1 cellular context compared by ENCODE assay signal in the genomic region with DNA sequence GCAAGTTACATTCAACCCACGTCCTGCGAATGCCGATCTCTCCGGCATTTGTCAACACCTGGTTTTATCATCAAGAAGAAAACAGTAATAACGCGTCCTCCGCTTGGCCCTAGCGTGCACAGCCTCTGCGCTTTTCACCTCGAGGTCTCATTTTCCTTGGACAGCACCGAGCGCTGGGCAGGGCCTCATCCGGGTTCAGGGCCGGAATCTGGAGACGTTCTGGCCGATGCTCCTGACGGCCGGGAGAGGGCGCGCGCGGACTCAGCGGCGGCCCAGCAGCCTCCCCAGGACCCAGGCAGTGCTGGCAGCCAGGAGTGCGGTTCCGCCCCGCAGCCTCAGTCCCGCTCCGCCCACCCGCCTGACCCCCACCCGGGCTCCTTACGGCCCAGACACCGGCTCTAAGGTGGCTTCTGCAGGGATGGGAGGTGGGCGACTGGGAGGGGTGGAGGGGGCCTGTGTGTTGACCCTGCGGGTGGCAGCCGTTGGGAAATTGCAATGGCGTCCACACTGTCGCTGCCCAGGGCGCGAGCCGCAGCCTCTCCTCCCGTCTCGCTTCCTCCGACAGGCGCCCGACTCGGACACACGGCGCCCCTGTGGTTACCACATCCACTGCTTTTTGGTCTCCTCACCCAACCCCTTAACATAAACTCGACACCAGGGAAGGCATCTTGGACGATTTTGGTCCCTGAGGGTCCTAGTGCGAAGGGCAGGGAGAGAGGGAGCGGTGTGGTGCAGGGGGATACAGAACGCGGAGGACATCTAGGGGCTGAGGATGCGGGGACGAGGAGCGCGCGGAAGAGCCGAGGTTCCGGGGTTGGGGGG.
TF ChIP-seq lines count a peak whose summit lies in the region.

No MANE protein-coding gene starts in this region.

TF ChIP-seq in Ishikawa, 13 proteins besides CTCF, POLR2A, EP300 and RAD21 (continued from another document):
- TF ChIP-seq NFIC (IDR thresholded peaks at IDR 0.05) (peak; percentile 26; the same call in 1 of the 2 replicates), TCF12 (IDR thresholded peaks at IDR 0.05; ENCODE audit: low read depth) (no peak), YY1 (IDR thresholded peaks at IDR 0.05; ENCODE audit: low read depth) (peak; percentile 83), CEBPB (IDR thresholded peaks at IDR 0.05) (0 out of 2 replicates have a peak, but pooled peaks have one; percentile 29), CREB1 (IDR thresholded peaks at IDR 0.05; ENCODE audit: low read depth) (no peak)
- TF ChIP-seq, protein P1, sequence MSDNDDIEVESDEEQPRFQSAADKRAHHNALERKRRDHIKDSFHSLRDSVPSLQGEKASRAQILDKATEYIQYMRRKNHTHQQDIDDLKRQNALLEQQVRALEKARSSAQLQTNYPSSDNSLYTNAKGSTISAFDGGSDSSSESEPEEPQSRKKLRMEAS (IDR thresholded peaks at IDR 0.05): peak; percentile 47; the same call in 1 of the 2 replicates
